5 cellular contexts compared by ENCODE assay signal in the genomic region with DNA sequence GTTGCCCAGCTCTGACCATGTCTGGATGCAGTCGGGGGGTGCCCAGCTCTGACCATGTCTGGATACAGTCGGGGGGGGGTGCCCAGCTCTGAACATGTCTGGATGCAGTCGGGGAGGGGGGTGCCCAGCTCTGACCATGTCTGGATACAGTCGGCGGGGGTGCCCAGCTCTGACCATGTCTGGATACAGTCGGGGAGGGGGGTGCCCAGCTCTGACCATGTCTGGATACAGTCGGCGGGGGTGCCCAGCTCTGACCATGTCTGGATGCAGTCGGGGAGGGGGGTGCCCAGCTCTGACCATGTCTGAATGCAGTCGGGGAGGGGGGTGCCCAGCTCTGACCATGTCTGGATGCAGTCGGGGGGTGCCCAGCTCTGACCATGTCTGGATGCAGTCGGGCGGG. TPM values are rescaled to one million over a fixed set of nuclear protein-coding genes. Genes with fewer than 3 reads are reported as not detected.
"Had no signal": no experiment of that assay in that cellular context is flagged by ENCODE, and none has a peak within 500 bp of the region (broad histone marks: within the 10 kb centered on the region; RNA-seq: fewer than 3 reads in every experiment).

No MANE protein-coding gene starts in this region.

RNA-seq across cellular contexts. Expression of gene SIGIRR, which starts 4.1 kb away (rescaled TPM):
- total RNA-seq: SJCRH30 had no signal

RNA-seq across cellular contexts. Expression of gene PKP3, which starts 16.7 kb away (rescaled TPM):
- total RNA-seq: OCI-LY7, SJCRH30, SK-MEL-5 had no signal

RNA-seq across cellular contexts. Expression of gene ANO9, which starts 31.1 kb away (rescaled TPM):
- total RNA-seq: RPMI7951, SJSA1, SK-MEL-5 had no signal

RNA-seq across cellular contexts. Expression of gene B4GALNT4, which starts 41.4 kb away (rescaled TPM):
- total RNA-seq: OCI-LY7, RPMI7951, SJSA1 had no signal
